1 cellular context compared by ENCODE assay signal in genomic region chr19:35509861-35510625, GRCh38.
TF ChIP-seq lines count a peak whose summit lies in the region.

No MANE protein-coding gene starts in this region.

TF ChIP-seq in HepG2, 621 proteins besides CTCF, POLR2A, EP300 and RAD21 (continued from another document and continues in another):
- TF ChIP-seq ZNF761 (CRISPR knock-in tag; conservative IDR thresholded peaks at IDR 0.05) (0 out of 2 replicates have a peak, but pooled peaks have one; percentile 44), KLF16 (CRISPR knock-in tag; IDR thresholded peaks at IDR 0.05) (peak in 1 of 2 experiments; percentile 69; a peak in 2 of 4 replicates), ZFP36L2 (CRISPR knock-in tag; IDR thresholded peaks at IDR 0.05) (no peak), KDM3A (CRISPR knock-in tag; IDR thresholded peaks at IDR 0.05; ENCODE audit: low read depth) (peak; percentile 32; the same call in 1 of the 2 replicates), ATF4 (CRISPR knock-in tag; IDR thresholded peaks at IDR 0.05) (peak in 1 of 2 experiments; percentile 32; a peak in 1 of 4 replicates), ZSCAN5A (CRISPR knock-in tag; IDR thresholded peaks at IDR 0.05; ENCODE audit: borderline replicate concordance) (no peak), KDM2A (CRISPR knock-in tag; IDR thresholded peaks at IDR 0.05; ENCODE audit: borderline replicate concordance, low read depth) (peak; percentile 92), MAFF (IDR thresholded peaks at IDR 0.05; ENCODE audit: low read depth, low read length) (no peak), MTA1 (CRISPR knock-in tag; IDR thresholded peaks at IDR 0.05; ENCODE audit: borderline replicate concordance) (no peak; the same call in 1 of the 2 replicates), POLR2AphosphoS5 (IDR thresholded peaks at IDR 0.05; ENCODE audit: low read depth, low read length) (peak; percentile 75), GATAD2A (CRISPR knock-in tag; IDR thresholded peaks at IDR 0.05) (peak; percentile 84), ZNF687 (CRISPR knock-in tag; IDR thresholded peaks at IDR 0.05) (peak; percentile 79), PHF8 (CRISPR knock-in tag; IDR thresholded peaks at IDR 0.05) (peak; percentile 79), SOX13 (IDR thresholded peaks at IDR 0.05) (no peak), SOX13 (CRISPR knock-in tag; conservative IDR thresholded peaks at IDR 0.05 in 1 of 2, IDR thresholded peaks at IDR 0.05 in 1 of 2) (peak in 1 of 2 experiments; percentile 56; a peak in 1 of 4 replicates), HDAC1 (CRISPR knock-in tag; IDR thresholded peaks at IDR 0.05) (peak; percentile 75), HOXA3 (CRISPR knock-in tag; IDR thresholded peaks at IDR 0.05) (peak; percentile 53), HMG20B (CRISPR knock-in tag; conservative IDR thresholded peaks at IDR 0.05) (no peak; the same call in 1 of the 2 replicates), NONO (IDR thresholded peaks at IDR 0.05) (no peak), NONO (CRISPR knock-in tag; conservative IDR thresholded peaks at IDR 0.05) (0 out of 2 replicates have a peak, but pooled peaks have one; percentile 36), THRA (CRISPR knock-in tag; IDR thresholded peaks at IDR 0.05; ENCODE audit: borderline replicate concordance) (peak; percentile 49; the same call in 1 of the 2 replicates), ZNF792 (CRISPR knock-in tag; IDR thresholded peaks at IDR 0.05) (peak; percentile 39; the same call in 1 of the 2 replicates), ZNF326 (CRISPR knock-in tag; IDR thresholded peaks at IDR 0.05; ENCODE audit: borderline replicate concordance) (no peak), ZMYM3 (CRISPR knock-in tag; IDR thresholded peaks at IDR 0.05) (peak; percentile 70), ZBTB4 (CRISPR knock-in tag; IDR thresholded peaks at IDR 0.05; ENCODE audit: borderline replicate concordance) (0 out of 2 replicates have a peak, but pooled peaks have one; percentile 24), ZNF766 (CRISPR knock-in tag; IDR thresholded peaks at IDR 0.05; ENCODE audit: borderline replicate concordance) (no peak), SUZ12 (IDR thresholded peaks at IDR 0.05; ENCODE audit: low read depth, low read length) (no peak), KDM4B (CRISPR knock-in tag; IDR thresholded peaks at IDR 0.05) (peak; percentile 78; the same call in 1 of the 2 replicates), HMGXB3 (CRISPR knock-in tag; IDR thresholded peaks at IDR 0.05; ENCODE audit: borderline replicate concordance) (peak; percentile 72), ZNF619 (CRISPR knock-in tag; IDR thresholded peaks at IDR 0.05) (peak; percentile 77; the same call in 1 of the 2 replicates), ZBTB7A (CRISPR knock-in tag; IDR thresholded peaks at IDR 0.05) (peak; percentile 63; the same call in 1 of the 2 replicates), ZNF274 (CRISPR knock-in tag; IDR thresholded peaks at IDR 0.05) (peak; percentile 19; the same call in 1 of the 2 replicates), MEIS2 (CRISPR knock-in tag; IDR thresholded peaks at IDR 0.05) (peak; percentile 4; the same call in 1 of the 2 replicates), ETV5 (CRISPR knock-in tag; IDR thresholded peaks at IDR 0.05; ENCODE audit: borderline replicate concordance) (peak; percentile 42; the same call in 1 of the 2 replicates), ZNF547 (CRISPR knock-in tag; IDR thresholded peaks at IDR 0.05) (peak; percentile 82; the same call in 1 of the 2 replicates), ZNF614 (CRISPR knock-in tag; IDR thresholded peaks at IDR 0.05; ENCODE audit: borderline replicate concordance) (peak; percentile 70; the same call in 1 of the 2 replicates), ESRRA (CRISPR knock-in tag; IDR thresholded peaks at IDR 0.05; ENCODE audit: low read depth) (peak; percentile 42; the same call in 1 of the 2 replicates), NFYB (CRISPR knock-in tag; IDR thresholded peaks at IDR 0.05) (0 out of 2 replicates have a peak, but pooled peaks have one; percentile 22), LRRFIP1 (CRISPR knock-in tag; conservative IDR thresholded peaks at IDR 0.05) (no peak), ZNF331 (CRISPR knock-in tag; IDR thresholded peaks at IDR 0.05) (peak; percentile 66), RFX3 (CRISPR knock-in tag; IDR thresholded peaks at IDR 0.05) (0 out of 2 replicates have a peak, but pooled peaks have one; percentile 17), BCL6 (CRISPR knock-in tag; IDR thresholded peaks at IDR 0.05) (0 out of 2 replicates have a peak, but pooled peaks have one; percentile 13), ZBTB7B (CRISPR knock-in tag; IDR thresholded peaks at IDR 0.05) (peak; percentile 98), ZNF225 (CRISPR knock-in tag; IDR thresholded peaks at IDR 0.05) (peak; percentile 57; the same call in 1 of the 2 replicates), ZNF343 (CRISPR knock-in tag; IDR thresholded peaks at IDR 0.05) (0 out of 2 replicates have a peak, but pooled peaks have one; percentile 54), MYC (CRISPR knock-in tag; IDR thresholded peaks at IDR 0.05; ENCODE audit: borderline replicate concordance) (peak; percentile 51; the same call in 1 of the 2 replicates), ZSCAN29 (CRISPR knock-in tag; conservative IDR thresholded peaks at IDR 0.05) (0 out of 2 replicates have a peak, but pooled peaks have one; percentile 62), ISX (CRISPR knock-in tag; conservative IDR thresholded peaks at IDR 0.05) (no peak), FOXO1 (CRISPR knock-in tag; IDR thresholded peaks at IDR 0.05) (peak; percentile 55; the same call in 1 of the 2 replicates)
